Comparison of ENCODE assay signal across 16 cellular contexts in genomic region chr15:42042602-42043400, GRCh38. TPM values are rescaled to one million over a fixed set of nuclear protein-coding genes. Genes with fewer than 3 reads are reported as not detected.
A peak's percentile ranks its signal among the peaks of the same experiment; 100 is the strongest.
DNase-seq lines count a peak whose midpoint lies in the region; ATAC-seq lines count a peak whose summit lies in the region.
"Had no signal": no experiment of that assay in that cellular context is flagged by ENCODE, and none has a peak within 500 bp of the region (broad histone marks: within the 10 kb centered on the region; RNA-seq: fewer than 3 reads in every experiment).

No MANE protein-coding gene starts in this region.

- H3K4me1 Mint-ChIP-seq in activated T-cell treated with anti-CD3 and anti-CD28 coated beads, Interleukin-2, amount 50 U/mL, for 24 hours (ENCODE audit: low read depth): no peaks in the 10 kb centered on the region
- peaks cover 16% of the 10 kb centered on the region for H3K4me1 Mint-ChIP-seq in stimulated activated effector memory CD8-positive, alpha-beta T cell treated with anti-CD3 and anti-CD28 coated beads, Interleukin-12 subunit alpha, Interleukin-12 subunit beta, amount 100 ng/mL, for 72 hours

- H3K27ac Mint-ChIP-seq in activated T-cell treated with anti-CD3 and anti-CD28 coated beads, Interleukin-2, amount 50 U/mL, for 24 hours: peak overlapping the region; percentile 22
- H3K27ac Mint-ChIP-seq in stimulated activated effector memory CD8-positive, alpha-beta T cell treated with anti-CD3 and anti-CD28 coated beads, Interleukin-12 subunit alpha, Interleukin-12 subunit beta, amount 100 ng/mL, for 72 hours: peak overlapping the region; percentile 80
- H3K27ac Mint-ChIP-seq: CD8-positive, alpha-beta T cell had no signal

- no peaks in the 10 kb centered on the region for H3K36me3 Mint-ChIP-seq in activated T-cell treated with anti-CD3 and anti-CD28 coated beads, Interleukin-2, amount 50 U/mL, for 24 hours (ENCODE audit: low read depth)
- H3K36me3 Mint-ChIP-seq in stimulated activated effector memory CD8-positive, alpha-beta T cell treated with anti-CD3 and anti-CD28 coated beads, Interleukin-12 subunit alpha, Interleukin-12 subunit beta, amount 100 ng/mL, for 72 hours: no peaks in the 10 kb centered on the region
- H3K36me3 Mint-ChIP-seq: CD8-positive, alpha-beta T cell had no signal

- no peaks in the 10 kb centered on the region for H3K27me3 Mint-ChIP-seq in activated T-cell treated with anti-CD3 and anti-CD28 coated beads, Interleukin-2, amount 50 U/mL, for 24 hours

- intact Hi-C loops in head of caudate nucleus (cut with DNase I): no loop called here

- no peak overlapping the region for H3K4me3 Mint-ChIP-seq in activated T-cell treated with anti-CD3 and anti-CD28 coated beads, Interleukin-2, amount 50 U/mL, for 24 hours
- H3K4me3 Mint-ChIP-seq in stimulated activated effector memory CD8-positive, alpha-beta T cell treated with anti-CD3 and anti-CD28 coated beads, Interleukin-12 subunit alpha, Interleukin-12 subunit beta, amount 100 ng/mL, for 72 hours: peak overlapping the region; percentile 30
- H3K4me3 Mint-ChIP-seq: CD8-positive, alpha-beta T cell had no signal

- H3K9me3 Mint-ChIP-seq in activated T-cell treated with anti-CD3 and anti-CD28 coated beads, Interleukin-2, amount 50 U/mL, for 24 hours: no peaks in the 10 kb centered on the region
- H3K9me3 Mint-ChIP-seq in stimulated activated effector memory CD8-positive, alpha-beta T cell treated with anti-CD3 and anti-CD28 coated beads, Interleukin-12 subunit alpha, Interleukin-12 subunit beta, amount 100 ng/mL, for 72 hours: no peaks in the 10 kb centered on the region
- H3K9me3 Mint-ChIP-seq: CD8-positive, alpha-beta T cell had no signal

- ATAC-seq in stimulated activated effector memory CD8-positive, alpha-beta T cell treated with anti-CD3 and anti-CD28 coated beads, Interleukin-12 subunit alpha, Interleukin-12 subunit beta, amount 100 ng/mL, for 72 hours: peak; percentile 48
- no peak for ATAC-seq in GM21717 (IDR thresholded peaks at IDR 0.05; ENCODE audit: unreplicated experiment)
- ATAC-seq: CD8-positive, alpha-beta T cell; HepG2 had no signal

- DNase-seq in activated T-cell treated with anti-CD3 and anti-CD28 coated beads, Interleukin-2, amount 50 U/mL, for 24 hours: no peak
- no peak for DNase-seq in activated T-cell treated with anti-CD3 and anti-CD28 coated beads, Interleukin-2, amount 50 U/mL, for 48 hours
- DNase-seq in HT-29 (ENCODE audit: low spot score) (peak; percentile 67), head of caudate nucleus (peak; percentile 37 to 95 (median 78)), NCI-H146 (lab: John Stamatoyannopoulos, UW) (no peak), UCSD-AML1 (lab: John Stamatoyannopoulos, UW; ENCODE audit: unreplicated experiment) (no peak)
- DNase-seq in stimulated activated effector memory CD8-positive, alpha-beta T cell treated with anti-CD3 and anti-CD28 coated beads, Interleukin-12 subunit alpha, Interleukin-12 subunit beta, amount 100 ng/mL, for 72 hours (ENCODE audit: low spot score in 2 of 2): no peak
- DNase-seq: CD8-positive, alpha-beta T cell; GDM1; NCI-H1436 treated with DMSO at 0.1 percent for 48 hours; NCI-H2081 treated with DMSO at 0.1 percent for 48 hours; NCI-H510A had no signal

RNA-seq across cellular contexts. Expression of gene PLA2G4E, which starts 22.0 kb away (rescaled TPM):
- total RNA-seq in HT-29 (2014; rRNA removed; shearing (Covaris generic)): not detected in 2 replicates
- total RNA-seq: A172; CD8-positive, alpha-beta T cell; HepG2; M059J had no signal

RNA-seq across cellular contexts. Expression of gene PLA2G4D, which starts 51.6 kb away (rescaled TPM):
- 0.03 TPM in 1 of 2 replicates, not detected in the other for total RNA-seq in HT-29 (2014; rRNA removed; shearing (Covaris generic))
- total RNA-seq: A172; CD8-positive, alpha-beta T cell had no signal

Comparison
In these comparisons a context has a peak if more than half of its experiments do, and no peak if none do; other contexts are left out.
1. DNase-seq: peak in HT-29 (single experiment) and head of caudate nucleus (42 of 42); none in activated T-cell treated with anti-CD3 and anti-CD28 coated beads, Interleukin-2, amount 50 U/mL, for 24 hours (single experiment), activated T-cell treated with anti-CD3 and anti-CD28 coated beads, Interleukin-2, amount 50 U/mL, for 48 hours (0 of 2), stimulated activated effector memory CD8-positive, alpha-beta T cell treated with anti-CD3 and anti-CD28 coated beads, Interleukin-12 subunit alpha, Interleukin-12 subunit beta, amount 100 ng/mL, for 72 hours (0 of 2), NCI-H146 (single experiment) and UCSD-AML1 (single experiment).